ENCODE assay signal across 17 cellular contexts in genomic region chr1:62273953-62274352, GRCh38. TPM values are rescaled to one million over a fixed set of nuclear protein-coding genes. Genes with fewer than 3 reads are reported as not detected.
A peak's percentile ranks its signal among the peaks of the same experiment; 100 is the strongest.
DNase-seq lines count a peak whose midpoint lies in the region; ATAC-seq and TF ChIP-seq lines count a peak whose summit lies in the region.
"Had no signal": no experiment of that assay in that cellular context is flagged by ENCODE, and none has a peak within 500 bp of the region (broad histone marks: within the 10 kb centered on the region; RNA-seq: fewer than 3 reads in every experiment).

No MANE protein-coding gene starts in this region.

- peaks cover 6% of the 10 kb centered on the region for H3K36me3 Mint-ChIP-seq in activated naive CD4-positive, alpha-beta T cell treated with anti-CD3 and anti-CD28 coated beads, Interleukin-2, amount 10 ng/mL, durations not matched to agents 7 days and 5 days
- no peaks in the 10 kb centered on the region for H3K36me3 Mint-ChIP-seq in CD4-positive, alpha-beta T cell (ENCODE audit: low read depth)
- H3K36me3 Mint-ChIP-seq in stimulated activated effector memory CD8-positive, alpha-beta T cell treated with anti-CD3 and anti-CD28 coated beads, Interleukin-12 subunit alpha, Interleukin-12 subunit beta, amount 100 ng/mL, for 72 hours = no peaks in the 10 kb centered on the region
- H3K36me3 Mint-ChIP-seq: IgD-negative memory B cell had no signal

- peaks cover 0 to 32% (median 0%) of the 10 kb centered on the region in 3 donors for H3K36me3 ChIP-seq in tibial nerve
- H3K36me3 ChIP-seq: BLaER1 treated with 17β-estradiol and CSF1 and Interleukin-3, amounts not matched to agents 10 nM and 100 nM had no signal

- peaks cover 0 to 34% (median 6%) of the 10 kb centered on the region in 4 donors for H3K4me1 ChIP-seq in tibial nerve

- no peak for TF ChIP-seq EP300 in tibial nerve (IDR thresholded peaks at IDR 0.05)

- H3K4me3 Mint-ChIP-seq in activated naive CD4-positive, alpha-beta T cell treated with anti-CD3 and anti-CD28 coated beads, Interleukin-2, amount 10 ng/mL, durations not matched to agents 7 days and 5 days = no peak overlapping the region
- H3K4me3 Mint-ChIP-seq in CD4-positive, alpha-beta T cell = no peak overlapping the region
- no peak overlapping the region for H3K4me3 Mint-ChIP-seq in stimulated activated effector memory CD8-positive, alpha-beta T cell treated with anti-CD3 and anti-CD28 coated beads, Interleukin-12 subunit alpha, Interleukin-12 subunit beta, amount 100 ng/mL, for 72 hours
- H3K4me3 Mint-ChIP-seq: GM23338 had no signal

- CTCF ChIA-PET in activated naive CD4-positive, alpha-beta T cell treated with anti-CD3 and anti-CD28 coated beads, Interleukin-2, amount 10 ng/mL, durations not matched to agents 7 days and 5 days (lab: Charles Lee) = interaction anchor here (0.9 kb wide), 1 partner anchor 10 kb away, joined by 3 read pairs; no protein-coding TSS in a partner anchor
- CTCF ChIA-PET in CD4-positive, alpha-beta T cell (lab: Charles Lee) = no interaction called here

- POLR2A ChIA-PET in CD4-positive, alpha-beta T cell (lab: Charles Lee) = interaction anchor here (2.7 kb wide), 1 partner anchor 162 kb away, joined by 12 read pairs; no protein-coding TSS in a partner anchor

- intact Hi-C loops in CD4-positive, alpha-beta T cell (cut with DNase I, micrococcal nuclease) = loop anchor here in 1 of 2 experiments (5.0 kb wide), 2 partner anchors 163 to 513 kb away; partner anchors contain the start of gene USP1

- no peak for TF ChIP-seq POLR2A in tibial nerve (IDR thresholded peaks at IDR 0.05)

- H3K4me3 ChIP-seq in tibial nerve = no peak overlapping the region
- H3K4me3 ChIP-seq: BLaER1 treated with 17β-estradiol and CSF1 and Interleukin-3, amounts not matched to agents 10 nM and 100 nM; GM23338 had no signal

- no peaks in the 10 kb centered on the region for H3K27me3 Mint-ChIP-seq in activated naive CD4-positive, alpha-beta T cell treated with anti-CD3 and anti-CD28 coated beads, Interleukin-2, amount 10 ng/mL, durations not matched to agents 7 days and 5 days
- no peaks in the 10 kb centered on the region for H3K27me3 Mint-ChIP-seq in CD4-positive, alpha-beta T cell

- no peaks in the 10 kb centered on the region for H3K27me3 ChIP-seq in CD4-positive, alpha-beta T cell (ENCODE audit: control insufficient read depth, insufficient read depth, low read length)
- no peaks in the 10 kb centered on the region for H3K27me3 ChIP-seq in tibial nerve
- H3K27me3 ChIP-seq: BLaER1 treated with 17β-estradiol and CSF1 and Interleukin-3, amounts not matched to agents 10 nM and 100 nM had no signal

- 99% methylated on average over 7 of the region's 7 CpGs for WGBS in tibial nerve, 2 donors

- H3K27ac ChIP-seq in CD4-positive, alpha-beta T cell (ENCODE audit: low read depth, low read length) = no peak overlapping the region
- H3K27ac ChIP-seq in tibial nerve = peak overlapping the region in 1 of 4 donors; percentile 38
- H3K27ac ChIP-seq: BLaER1 treated with 17β-estradiol and CSF1 and Interleukin-3, amounts not matched to agents 10 nM and 100 nM had no signal

- peaks cover 29% of the 10 kb centered on the region for H3K4me1 Mint-ChIP-seq in activated naive CD4-positive, alpha-beta T cell treated with anti-CD3 and anti-CD28 coated beads, Interleukin-2, amount 10 ng/mL, durations not matched to agents 7 days and 5 days
- peaks cover 37% of the 10 kb centered on the region for H3K4me1 Mint-ChIP-seq in CD4-positive, alpha-beta T cell (ENCODE audit: low read depth)
- H3K4me1 Mint-ChIP-seq in stimulated activated effector memory CD8-positive, alpha-beta T cell treated with anti-CD3 and anti-CD28 coated beads, Interleukin-12 subunit alpha, Interleukin-12 subunit beta, amount 100 ng/mL, for 72 hours = peaks cover 15% of the 10 kb centered on the region

- peak overlapping the region; percentile 74 for H3K27ac Mint-ChIP-seq in activated naive CD4-positive, alpha-beta T cell treated with anti-CD3 and anti-CD28 coated beads, Interleukin-2, amount 10 ng/mL, durations not matched to agents 7 days and 5 days
- peak overlapping the region; percentile 87 for H3K27ac Mint-ChIP-seq in CD4-positive, alpha-beta T cell
- H3K27ac Mint-ChIP-seq in stimulated activated effector memory CD8-positive, alpha-beta T cell treated with anti-CD3 and anti-CD28 coated beads, Interleukin-12 subunit alpha, Interleukin-12 subunit beta, amount 100 ng/mL, for 72 hours = peak overlapping the region; percentile 81
- H3K27ac Mint-ChIP-seq: GM23338, IgD-negative memory B cell had no signal

- H3K9me3 Mint-ChIP-seq in activated naive CD4-positive, alpha-beta T cell treated with anti-CD3 and anti-CD28 coated beads, Interleukin-2, amount 10 ng/mL, durations not matched to agents 7 days and 5 days = peaks cover 3% of the 10 kb centered on the region
- H3K9me3 Mint-ChIP-seq in CD4-positive, alpha-beta T cell = peaks cover 3% of the 10 kb centered on the region
- H3K9me3 Mint-ChIP-seq in stimulated activated effector memory CD8-positive, alpha-beta T cell treated with anti-CD3 and anti-CD28 coated beads, Interleukin-12 subunit alpha, Interleukin-12 subunit beta, amount 100 ng/mL, for 72 hours = peaks cover 3% of the 10 kb centered on the region
- H3K9me3 Mint-ChIP-seq: GM23338 had no signal

- no peak for TF ChIP-seq CTCF in CD4-positive, alpha-beta T cell (IDR thresholded peaks at IDR 0.05)
- no peak for TF ChIP-seq CTCF in tibial nerve (IDR thresholded peaks at IDR 0.05)

- no peaks in the 10 kb centered on the region for H3K9me3 ChIP-seq in CD4-positive, alpha-beta T cell (ENCODE audit: control insufficient read depth, low read length)
- H3K9me3 ChIP-seq in tibial nerve = peaks cover 0 to 5% (median 0%) of the 10 kb centered on the region in 4 donors

- no peak for DNase-seq in activated naive CD4-positive, alpha-beta T cell treated with anti-CD3 and anti-CD28 coated beads, Interleukin-2, amount 10 ng/mL, durations not matched to agents 7 days and 5 days
- DNase-seq in activated naive CD4-positive, alpha-beta T cell (lab: John Stamatoyannopoulos, UW) = no peak
- DNase-seq in CD4-positive, alpha-beta T cell = no peak
- DNase-seq in mesenteric fat pad (ENCODE audit: low spot score) = peak; percentile 81
- DNase-seq in stimulated activated effector memory CD8-positive, alpha-beta T cell treated with anti-CD3 and anti-CD28 coated beads, Interleukin-12 subunit alpha, Interleukin-12 subunit beta, amount 100 ng/mL, for 72 hours (ENCODE audit: low spot score in 2 of 2) = no peak
- DNase-seq in tibial nerve (ENCODE audit: low spot score in 2 of 2) = no peak
- DNase-seq: ACHN; CD4-positive, alpha-beta memory T cell; COR-L47; DND-41; GDM1; H7 had no signal

- ATAC-seq in CD4-positive, alpha-beta T cell (ENCODE audit: poor library complexity) = no peak
- ATAC-seq in stimulated activated effector memory CD8-positive, alpha-beta T cell treated with anti-CD3 and anti-CD28 coated beads, Interleukin-12 subunit alpha, Interleukin-12 subunit beta, amount 100 ng/mL, for 72 hours = no peak
- ATAC-seq in HG02798 (IDR thresholded peaks at IDR 0.05; ENCODE audit: poor library complexity, unreplicated experiment) = no peak
- ATAC-seq: GM23338 had no signal

RNA-seq across cellular contexts. Expression of gene KANK4, which starts 45.3 kb away (rescaled TPM):
- total RNA-seq in CD4-positive, alpha-beta T cell = not detected
- total RNA-seq in mesenteric fat pad (2.7 TPM), tibial nerve (10 to 100 TPM; 28.5 to 48.2 (median 45.7) TPM)
- total RNA-seq: CD4-positive, alpha-beta memory T cell; HT1080 had no signal
